In genomic region chr17:49964539-49965521, GRCh38 we compare ENCODE assay signal across 11 cellular contexts. TPM values are rescaled to one million over a fixed set of nuclear protein-coding genes. Genes with fewer than 3 reads are reported as not detected.
A peak's percentile ranks its signal among the peaks of the same experiment; 100 is the strongest.
DNase-seq lines count a peak whose midpoint lies in the region; FAIRE-seq and TF ChIP-seq lines count a peak whose summit lies in the region.
"Had no signal": no experiment of that assay in that cellular context is flagged by ENCODE, and none has a peak within 500 bp of the region (broad histone marks: within the 10 kb centered on the region; RNA-seq: fewer than 3 reads in every experiment).

No MANE protein-coding gene starts in this region.

- no peaks in the 10 kb centered on the region for H3K79me2 ChIP-seq in endothelial cell of umbilical vein (ENCODE audit: control insufficient read depth, insufficient read depth, low read length)
- no peaks in the 10 kb centered on the region for H3K79me2 ChIP-seq in smooth muscle cell (ENCODE audit: low read depth)

- H3K4me2 ChIP-seq in endothelial cell of umbilical vein (ENCODE audit: insufficient read depth, low read length) (no peak overlapping the region), smooth muscle cell (peak overlapping the region; percentile 52)

- CTCF ChIA-PET in endothelial cell of umbilical vein (lab: Charles Lee) (interaction anchor here (0.6 kb wide), 1 partner anchor 127 kb away, joined by 3 read pairs; no protein-coding TSS in a partner anchor), A673 (lab: Charles Lee) (no interaction called here)

- dilution Hi-C loops in endothelial cell of umbilical vein (cut with MboI; ENCODE audit: extremely low pct_ligation_motif_present, low sequenced_read_pairs), result no loop called here

- TF ChIP-seq CTCF in endothelial cell of umbilical vein (IDR thresholded peaks at IDR 0.05; ENCODE audit: extremely low read depth in 1 of 2, insufficient read depth in 1 of 2, low read depth in 1 of 2, low read length in 2 of 2) (no peak), smooth muscle cell (IDR thresholded peaks at IDR 0.05; ENCODE audit: borderline replicate concordance, insufficient read depth, poor library complexity, severe bottlenecking) (no peak), A673 (conservative IDR thresholded peaks at IDR 0.05; ENCODE audit: low read depth, low read length) (no peak), colonic mucosa (IDR thresholded peaks at IDR 0.05) (no peak)

- H4K20me1 ChIP-seq in endothelial cell of umbilical vein (replicated peaks; ENCODE audit: control insufficient read depth, extremely low read depth, insufficient read depth, low read length), result no peaks in the 10 kb centered on the region
- H4K20me1 ChIP-seq in smooth muscle cell (ENCODE audit: low read depth), result no peaks in the 10 kb centered on the region

- H2AFZ ChIP-seq in endothelial cell of umbilical vein (ENCODE audit: low read depth, low read length) (no peak overlapping the region), smooth muscle cell (ENCODE audit: low read depth) (no peak overlapping the region)

- DNase-seq in activated T-cell treated with anti-CD3 and anti-CD28 coated beads for 1 hour (ENCODE audit: low read depth) (peak; percentile 32), endothelial cell of umbilical vein (ENCODE audit: low read depth, low spot score) (no peak), smooth muscle cell (lab: John Stamatoyannopoulos, UW; ENCODE audit: unreplicated experiment) (no peak), NCI-H1417 (lab: John Stamatoyannopoulos, UW) (no peak), A673 (ENCODE audit: low spot score) (no peak), colonic mucosa (no peak)
- DNase-seq: NCI-H1092 had no signal

- FAIRE-seq in endothelial cell of umbilical vein (lab: Jason Lieb, UNC), result no peak
- FAIRE-seq: GM12878 had no signal

- H3K9me3 ChIP-seq in HUES64 (ENCODE audit: insufficient read depth, low read depth, low read length) (no peaks in the 10 kb centered on the region), endothelial cell of umbilical vein (replicated peaks; ENCODE audit: control insufficient read depth, insufficient read depth, low read length) (no peaks in the 10 kb centered on the region), smooth muscle cell (replicated peaks; ENCODE audit: low read depth) (no peaks in the 10 kb centered on the region), A673 (ENCODE audit: low read depth, low read length, poor library complexity, severe bottlenecking) (no peaks in the 10 kb centered on the region), colonic mucosa (no peaks in the 10 kb centered on the region)

- peaks cover 25% of the 10 kb centered on the region for H3K4me1 ChIP-seq in HUES64 (ENCODE audit: insufficient read depth, low read length)
- H3K4me1 ChIP-seq in endothelial cell of umbilical vein (ENCODE audit: control insufficient read depth, extremely low read depth, insufficient read depth, low read length), result no peaks in the 10 kb centered on the region
- H3K4me1 ChIP-seq in smooth muscle cell (ENCODE audit: low read depth), result peaks cover 37% of the 10 kb centered on the region
- peaks cover 11% of the 10 kb centered on the region for H3K4me1 ChIP-seq in A673 (ENCODE audit: insufficient read depth, low read length, poor library complexity, severe bottlenecking)
- peaks cover 10% of the 10 kb centered on the region for H3K4me1 ChIP-seq in colonic mucosa

- H3K27me3 ChIP-seq in HUES64 (ENCODE audit: insufficient read depth, low read length), result peaks cover 89% of the 10 kb centered on the region
- H3K27me3 ChIP-seq in endothelial cell of umbilical vein (ENCODE audit: control insufficient read depth in 2 of 2, insufficient read depth in 2 of 2, low read length in 2 of 2), result peaks cover 74% of the 10 kb centered on the region in 2 experiments
- peaks cover 87% of the 10 kb centered on the region for H3K27me3 ChIP-seq in smooth muscle cell (ENCODE audit: low read depth)
- peaks cover 69% of the 10 kb centered on the region for H3K27me3 ChIP-seq in A673 (replicated peaks; ENCODE audit: insufficient read depth, low read depth, low read length, poor library complexity)
- H3K27me3 ChIP-seq in colonic mucosa, result peaks cover 69% of the 10 kb centered on the region

- H3K27ac ChIP-seq in HUES64 (ENCODE audit: low read depth, low read length) (no peak overlapping the region), endothelial cell of umbilical vein (ENCODE audit: insufficient read depth, low read depth, low read length) (no peak overlapping the region), smooth muscle cell (ENCODE audit: low read depth) (no peak overlapping the region), A673 (ENCODE audit: low read depth, low read length, poor library complexity, severe bottlenecking) (no peak overlapping the region), colonic mucosa (no peak overlapping the region)
- H3K27ac ChIP-seq: SK-N-MC had no signal

- WGBS in HUES64, result 1% methylated on average over 61 of the region's 63 CpGs
- WGBS in smooth muscle cell (ENCODE audit: low lambda C conversion rate), result 3% methylated on average over 63 of the region's 63 CpGs

- POLR2A ChIA-PET in endothelial cell of umbilical vein (lab: Charles Lee), result no interaction called here
- POLR2A ChIA-PET in A673 (lab: Charles Lee; ENCODE audit: low non-redundant PET), result no interaction called here

- no peaks in the 10 kb centered on the region for H3K9me1 ChIP-seq in endothelial cell of umbilical vein (replicated peaks; ENCODE audit: control insufficient read depth, extremely low read depth, insufficient read depth, low read length)

- H3K36me3 ChIP-seq in HUES64 (ENCODE audit: insufficient read depth, low read length) (no peaks in the 10 kb centered on the region), endothelial cell of umbilical vein (ENCODE audit: control insufficient read depth in 2 of 2, extremely low read depth in 1 of 2, insufficient read depth in 2 of 2, low read length in 2 of 2) (no peaks in the 10 kb centered on the region), smooth muscle cell (ENCODE audit: low read depth) (no peaks in the 10 kb centered on the region), A673 (ENCODE audit: insufficient read depth, low read length, poor library complexity, severe bottlenecking) (no peaks in the 10 kb centered on the region), colonic mucosa (no peaks in the 10 kb centered on the region)

- H3K9ac ChIP-seq in HUES64 (ENCODE audit: low read depth, low read length) (no peak overlapping the region), endothelial cell of umbilical vein (replicated peaks; ENCODE audit: extremely low read depth, insufficient read depth, low read length) (no peak overlapping the region), smooth muscle cell (ENCODE audit: low read depth) (no peak overlapping the region), colonic mucosa (ENCODE audit: low read depth in 2 of 2, low read length in 2 of 2) (no peak overlapping the region)

- no peak for TF ChIP-seq POLR2A in endothelial cell of umbilical vein (IDR thresholded peaks at IDR 0.05; ENCODE audit: low read depth, low read length)

- intact Hi-C loops in endothelial cell of umbilical vein (cut with micrococcal nuclease) (no loop called here), A673 (cut with micrococcal nuclease; ENCODE audit: unreplicated experiment) (no loop called here), colonic mucosa (cut with DNase I) (no loop called here)

- H3F3A ChIP-seq in smooth muscle cell (ENCODE audit: low read depth), result no peaks in the 10 kb centered on the region

- peak overlapping the region; percentile 38 for H3K4me3 ChIP-seq in HUES64 (ENCODE audit: low read length)
- no peak overlapping the region for H3K4me3 ChIP-seq in endothelial cell of umbilical vein (replicated peaks in 1 of 3; ENCODE audit: insufficient read depth in 1 of 3, low read depth in 1 of 3, low read length in 3 of 3)
- H3K4me3 ChIP-seq in smooth muscle cell, result no peak overlapping the region
- H3K4me3 ChIP-seq in A673 (ENCODE audit: low read depth, low read length, poor library complexity, severe bottlenecking), result no peak overlapping the region
- H3K4me3 ChIP-seq in colonic mucosa, result no peak overlapping the region
- H3K4me3 ChIP-seq: GM12878, SK-N-MC had no signal

- no TSS peak for BruUV-seq in endothelial cell of umbilical vein (replicated peaks; lab: Mats Ljungman, UMichigan)
- BruUV-seq in A673 (replicated peaks; lab: Mats Ljungman, UMichigan), result no TSS peak

TF ChIP-seq in endothelial cell of umbilical vein, 7 proteins besides CTCF, POLR2A, EP300 and RAD21:
- TF ChIP-seq EZH2 (IDR thresholded peaks at IDR 0.05; ENCODE audit: borderline replicate concordance, low read depth, low read length, severe bottlenecking) (peak; percentile 97), FOS (IDR thresholded peaks at IDR 0.05; ENCODE audit: borderline replicate concordance, insufficient read depth, low read length) (no peak)

RNA-seq across cellular contexts. Expression of gene DLX4, which starts 4.2 kb away (rescaled TPM):
- 0.50 TPM for polyA plus RNA-seq in HUES64 (2013, experiment 1 of 2)
- 0.51 TPM for polyA plus RNA-seq in HUES64 (2013, experiment 2 of 2)
- total RNA-seq in endothelial cell of umbilical vein (not detected in 2 replicates), smooth muscle cell (not detected in 2 replicates), A673 (2021) (0.82 and 1.0 TPM in 2 replicates), colonic mucosa (under 1 TPM in 1 of 2 donors, not detected in 1; 0.49 TPM)
- polyA plus RNA-seq in endothelial cell of umbilical vein (not detected in 2 replicates), smooth muscle cell (0.19 and 0.51 TPM in 2 replicates)
- 0.04 TPM in 1 of 2 replicates, not detected in the other for polyA plus RNA-seq in endothelial cell of umbilical vein (2011; cell fraction: cytosol; rRNA removed)
- 0.08 and 0.32 TPM in 2 replicates for polyA plus RNA-seq in endothelial cell of umbilical vein (2011; cell fraction: nucleus; rRNA removed)
- not detected in 2 replicates for polyA plus RNA-seq in endothelial cell of umbilical vein (2012)
- polyA minus RNA-seq in endothelial cell of umbilical vein, result not detected in 2 replicates
- polyA minus RNA-seq in endothelial cell of umbilical vein (2011; cell fraction: cytosol; rRNA and poly(A)+ RNA removed), result 2.7 TPM
- not detected in 2 replicates for polyA minus RNA-seq in endothelial cell of umbilical vein (2011; cell fraction: nucleus; rRNA and poly(A)+ RNA removed)
- total RNA-seq: left lobe of liver had no signal

RNA-seq across cellular contexts. Expression of gene DLX3, which starts 30.2 kb away (rescaled TPM):
- 0.40 TPM for polyA plus RNA-seq in HUES64 (2013, experiment 1 of 2)
- polyA plus RNA-seq in HUES64 (2013, experiment 2 of 2), result 0.32 TPM
- total RNA-seq in endothelial cell of umbilical vein (not detected in 2 replicates), smooth muscle cell (9.7 TPM in 1 of 2 replicates, not detected in the other), A673 (2021) (0.20 TPM in 1 of 2 replicates, not detected in the other), colonic mucosa (under 1 TPM in 1 of 2 donors, not detected in 1; 0.21 TPM)
- polyA plus RNA-seq in endothelial cell of umbilical vein (not detected in 2 replicates), smooth muscle cell (1.4 and 3.8 TPM in 2 replicates)
- not detected in 2 replicates for polyA plus RNA-seq in endothelial cell of umbilical vein (2011; cell fraction: cytosol; rRNA removed)
- not detected in 2 replicates for polyA plus RNA-seq in endothelial cell of umbilical vein (2011; cell fraction: nucleus; rRNA removed)
- not detected in 2 replicates for polyA plus RNA-seq in endothelial cell of umbilical vein (2012)
- not detected in 2 replicates for polyA minus RNA-seq in endothelial cell of umbilical vein
- polyA minus RNA-seq in endothelial cell of umbilical vein (2011; cell fraction: cytosol; rRNA and poly(A)+ RNA removed), result 0.61 TPM
- polyA minus RNA-seq in endothelial cell of umbilical vein (2011; cell fraction: nucleus; rRNA and poly(A)+ RNA removed), result not detected in 2 replicates
- total RNA-seq: GM12878, left lobe of liver had no signal
- polyA plus RNA-seq: GM12878 had no signal
